28 cellular contexts compared by ENCODE assay signal in the genomic region with DNA sequence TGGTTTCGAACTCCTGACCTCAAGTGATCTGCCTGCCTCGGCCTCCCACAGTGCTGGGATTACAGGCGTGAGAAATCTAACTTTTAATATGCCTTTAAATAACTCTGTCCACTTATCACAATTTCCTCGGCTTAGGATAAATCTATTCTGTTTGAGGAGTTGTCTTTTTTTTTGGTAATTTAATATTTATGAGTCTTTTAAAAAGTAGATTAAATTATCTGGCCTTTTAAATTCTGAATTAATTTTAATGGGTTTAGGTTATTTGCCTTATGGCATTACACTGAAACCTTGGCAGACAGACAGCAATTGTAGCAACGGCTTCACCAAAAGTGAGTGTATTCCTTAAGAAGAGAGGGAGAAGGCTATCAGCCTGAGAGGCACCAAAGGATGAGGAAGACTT.
"Had no signal": no experiment of that assay in that cellular context is flagged by ENCODE, and none has a peak within 500 bp of the region (broad histone marks: within the 10 kb centered on the region; RNA-seq: fewer than 3 reads in every experiment).

No MANE protein-coding gene starts in this region.

- H3K4me3 Mint-ChIP-seq: stimulated activated effector memory CD8-positive, alpha-beta T cell treated with anti-CD3 and anti-CD28 coated beads, Interleukin-12 subunit alpha, Interleukin-12 subunit beta, amount 100 ng/mL, for 72 hours; stimulated activated memory B cell treated with anti-CD40 and anti-IgM and Interleukin-4, amounts not matched to agents 10 μg/mL and 1 μg/mL and 100 μg/mL, for 72 hours; stimulated activated naive B cell treated with anti-CD40 and anti-IgM and Interleukin-4, amounts not matched to agents 10 μg/mL and 1 μg/mL and 100 μg/mL, for 72 hours; stimulated activated naive CD8-positive, alpha-beta T cell treated with anti-CD3 and anti-CD28 coated beads, Interleukin-15, amount 100 ng/mL, for 72 hours; stimulated activated naive CD8-positive, alpha-beta T cell treated with anti-CD3 and anti-CD28 coated beads, Interleukin-15, Interleukin-2, amounts not matched to agents 100 ng/mL and 50 ng/mL, for 24 hours; type B pancreatic cell had no signal

- H3K27ac ChIP-seq: stomach, suprapubic skin, testis, thoracic aorta, thyroid gland, tibial artery, tibial nerve, transverse colon, upper lobe of left lung, upper lobe of right lung, uterus, vagina had no signal

- H3K4me3 ChIP-seq: stomach, suprapubic skin, testis, thoracic aorta, thyroid gland, tibial artery, tibial nerve, transverse colon, upper lobe of left lung, upper lobe of right lung, uterus, vagina had no signal

- H3K9me3 Mint-ChIP-seq: stimulated activated effector memory CD8-positive, alpha-beta T cell treated with anti-CD3 and anti-CD28 coated beads, Interleukin-12 subunit alpha, Interleukin-12 subunit beta, amount 100 ng/mL, for 72 hours; stimulated activated memory B cell treated with anti-CD40 and anti-IgM and Interleukin-4, amounts not matched to agents 10 μg/mL and 1 μg/mL and 100 μg/mL, for 72 hours; stimulated activated naive B cell treated with anti-CD40 and anti-IgM and Interleukin-4, amounts not matched to agents 10 μg/mL and 1 μg/mL and 100 μg/mL, for 72 hours; stimulated activated naive CD8-positive, alpha-beta T cell treated with anti-CD3 and anti-CD28 coated beads, Interleukin-15, amount 100 ng/mL, for 72 hours; stimulated activated naive CD8-positive, alpha-beta T cell treated with anti-CD3 and anti-CD28 coated beads, Interleukin-15, Interleukin-2, amounts not matched to agents 100 ng/mL and 50 ng/mL, for 24 hours; type B pancreatic cell had no signal

- H3K27me3 Mint-ChIP-seq: stimulated activated memory B cell treated with anti-CD40 and anti-IgM and Interleukin-4, amounts not matched to agents 10 μg/mL and 1 μg/mL and 100 μg/mL, for 72 hours; stimulated activated naive CD8-positive, alpha-beta T cell treated with anti-CD3 and anti-CD28 coated beads, Interleukin-15, amount 100 ng/mL, for 72 hours; stimulated activated naive CD8-positive, alpha-beta T cell treated with anti-CD3 and anti-CD28 coated beads, Interleukin-15, Interleukin-2, amounts not matched to agents 100 ng/mL and 50 ng/mL, for 24 hours; type B pancreatic cell had no signal

- H3K36me3 ChIP-seq: stomach, suprapubic skin, thoracic aorta, thyroid gland, tibial artery, tibial nerve, transverse colon, upper lobe of left lung, upper lobe of right lung, uterus, vagina had no signal

- H3K4me1 ChIP-seq: testis, tibial nerve, upper lobe of left lung, upper lobe of right lung, uterus had no signal

- ATAC-seq: stimulated activated effector memory CD8-positive, alpha-beta T cell treated with anti-CD3 and anti-CD28 coated beads, Interleukin-12 subunit alpha, Interleukin-12 subunit beta, amount 100 ng/mL, for 72 hours; stimulated activated memory B cell treated with anti-CD40 and anti-IgM and Interleukin-4, amounts not matched to agents 10 μg/mL and 1 μg/mL and 100 μg/mL, for 72 hours; stimulated activated naive B cell treated with anti-CD40 and anti-IgM and Interleukin-4, amounts not matched to agents 10 μg/mL and 1 μg/mL and 100 μg/mL, for 72 hours; stimulated activated naive CD8-positive, alpha-beta T cell treated with anti-CD3 and anti-CD28 coated beads, Interleukin-15, amount 100 ng/mL, for 72 hours; stimulated activated naive CD8-positive, alpha-beta T cell treated with anti-CD3 and anti-CD28 coated beads, Interleukin-15, Interleukin-2, amounts not matched to agents 100 U/mL and 50 U/mL, for 24 hours; upper lobe of right lung had no signal

- H3K36me3 Mint-ChIP-seq: stimulated activated effector memory CD8-positive, alpha-beta T cell treated with anti-CD3 and anti-CD28 coated beads, Interleukin-12 subunit alpha, Interleukin-12 subunit beta, amount 100 ng/mL, for 72 hours; stimulated activated memory B cell treated with anti-CD40 and anti-IgM and Interleukin-4, amounts not matched to agents 10 μg/mL and 1 μg/mL and 100 μg/mL, for 72 hours; stimulated activated naive B cell treated with anti-CD40 and anti-IgM and Interleukin-4, amounts not matched to agents 10 μg/mL and 1 μg/mL and 100 μg/mL, for 72 hours; type B pancreatic cell had no signal

- H3K27ac Mint-ChIP-seq: stimulated activated effector memory CD8-positive, alpha-beta T cell treated with anti-CD3 and anti-CD28 coated beads, Interleukin-12 subunit alpha, Interleukin-12 subunit beta, amount 100 ng/mL, for 72 hours; stimulated activated naive B cell treated with anti-CD40 and anti-IgM and Interleukin-4, amounts not matched to agents 10 μg/mL and 1 μg/mL and 100 μg/mL, for 72 hours; stimulated activated naive CD8-positive, alpha-beta T cell treated with anti-CD3 and anti-CD28 coated beads, Interleukin-15, amount 100 ng/mL, for 72 hours; stimulated activated naive CD8-positive, alpha-beta T cell treated with anti-CD3 and anti-CD28 coated beads, Interleukin-15, Interleukin-2, amounts not matched to agents 100 ng/mL and 50 ng/mL, for 24 hours; type B pancreatic cell had no signal

- DNase-seq: stimulated activated CD4-positive, alpha-beta T cell treated with anti-CD3 and anti-CD28 coated beads, Interleukin-2, amount 100 ng/mL, for 48 hours; stimulated activated CD4-positive, alpha-beta T cell treated with anti-CD3 and anti-CD28 coated beads, Interleukin-4, amount 100 ng/mL, for 1 hour; stimulated activated CD4-positive, alpha-beta T cell treated with anti-CD3 and anti-CD28 coated beads, Interleukin-4, amount 100 ng/mL, for 24 hours; stimulated activated CD4-positive, alpha-beta T cell treated with anti-CD3 and anti-CD28 coated beads, Interleukin-4, amount 100 ng/mL, for 4 hours; stimulated activated CD8-positive, alpha-beta memory T cell treated with anti-CD3 and anti-CD28 coated beads, Interleukin-4, amount 100 ng/mL, for 48 hours; stimulated activated naive B cell treated with anti-CD40 and anti-IgM and Interleukin-4, amounts not matched to agents 10 μg/mL and 1 μg/mL and 100 μg/mL, for 72 hours; stimulated activated naive CD4-positive, alpha-beta T cell; stimulated activated naive CD4-positive, alpha-beta T cell treated with Interleukin-2 at 50 U/mL for 16 hours; stimulated activated naive CD8-positive, alpha-beta T cell treated with anti-CD3 and anti-CD28 coated beads, Interleukin-15, amount 100 ng/mL, for 72 hours; stimulated activated naive CD8-positive, alpha-beta T cell treated with anti-CD3 and anti-CD28 coated beads, Interleukin-15, Interleukin-2, amounts not matched to agents 100 U/mL and 50 U/mL, for 24 hours; stomach; substantia nigra; testis; thyroid gland; tibial artery; transverse colon; trophoblast cell; upper lobe of left lung; upper lobe of right lung; uterus had no signal

- H3K9me3 ChIP-seq: stomach, suprapubic skin, testis, thoracic aorta, thyroid gland, tibial artery, tibial nerve, transverse colon, upper lobe of left lung, upper lobe of right lung, uterus, vagina had no signal

- H3K27me3 ChIP-seq: stomach, suprapubic skin, testis, thyroid gland, tibial artery, tibial nerve, transverse colon, upper lobe of left lung, upper lobe of right lung, uterus, vagina had no signal
